ENCODE assay signal across 9 cellular contexts in genomic region chr7:106865130-106866115, GRCh38. TPM values are rescaled to one million over a fixed set of nuclear protein-coding genes. Genes with fewer than 3 reads are reported as not detected.
DNase-seq lines count a peak whose midpoint lies in the region; ATAC-seq and TF ChIP-seq lines count a peak whose summit lies in the region.
"Had no signal": no experiment of that assay in that cellular context is flagged by ENCODE, and none has a peak within 500 bp of the region (broad histone marks: within the 10 kb centered on the region; RNA-seq: fewer than 3 reads in every experiment).

Gene PIK3CG (plus strand): TSS chr7:106865282. CDS start chr7:106867562, 2,280 bp downstream.

- peak within 1 kb of the TSS; percentile 89 for H3K4me3 Mint-ChIP-seq in activated naive CD8-positive, alpha-beta T cell treated with anti-CD3 and anti-CD28 coated beads, Interleukin-2, amount 50 U/mL, for 24 hours
- H3K4me3 Mint-ChIP-seq in natural killer cell = peak within 1 kb of the TSS; percentile 94

- no peaks in the 10 kb centered on the region for H3K27me3 Mint-ChIP-seq in activated naive CD8-positive, alpha-beta T cell treated with anti-CD3 and anti-CD28 coated beads, Interleukin-2, amount 50 U/mL, for 24 hours
- H3K27me3 Mint-ChIP-seq in natural killer cell (ENCODE audit: low read depth in 2 of 2) = no peaks in the 10 kb centered on the region

- H3K27ac ChIP-seq in HL-60 (replicated peaks) = peak within 1 kb of the TSS; percentile 84

- intact Hi-C loops in natural killer cell (cut with micrococcal nuclease) = loop anchor here (1.0 to 10.0 kb wide), 4 partner anchors 73 to 879 kb away; partner anchors contain the start of genes CBLL1 and CCDC71L

- ATAC-seq in GM21381 (IDR thresholded peaks at IDR 0.05; ENCODE audit: unreplicated experiment) (peak; percentile 68), natural killer cell (peak; percentile 85 to 94 (median 94))
- peak; percentile 80 for ATAC-seq in activated naive CD8-positive, alpha-beta T cell treated with anti-CD3 and anti-CD28 coated beads, Interleukin-2, amount 50 U/mL, for 24 hours

- H3K36me3 Mint-ChIP-seq in activated naive CD8-positive, alpha-beta T cell treated with anti-CD3 and anti-CD28 coated beads, Interleukin-2, amount 50 U/mL, for 24 hours (ENCODE audit: low read depth) = peaks cover 35% of the 10 kb centered on the region
- no peaks in the 10 kb centered on the region for H3K36me3 Mint-ChIP-seq in natural killer cell

- DNase-seq in HL-60 (ENCODE audit: low read depth in 1 of 2, low spot score in 1 of 2) (peak; percentile 41 to 72), natural killer cell (no peak), occipital lobe (lab: John Stamatoyannopoulos, UW) (no peak), NCI-H526 (lab: John Stamatoyannopoulos, UW) (no peak), NCI-H1694 (lab: John Stamatoyannopoulos, UW) (no peak)
- DNase-seq in activated naive CD8-positive, alpha-beta T cell treated with anti-CD3 and anti-CD28 coated beads, Interleukin-2, amount 50 U/mL, for 24 hours = no peak

- no peaks in the 10 kb centered on the region for H3K27me3 ChIP-seq in HL-60 (ENCODE audit: insufficient read depth, poor library complexity, severe bottlenecking)

- peak within 1 kb of the TSS; percentile 89 for H3K27ac Mint-ChIP-seq in activated naive CD8-positive, alpha-beta T cell treated with anti-CD3 and anti-CD28 coated beads, Interleukin-2, amount 50 U/mL, for 24 hours
- peak within 1 kb of the TSS; percentile 92 to 97 for H3K27ac Mint-ChIP-seq in natural killer cell

- H3K4me1 Mint-ChIP-seq in activated naive CD8-positive, alpha-beta T cell treated with anti-CD3 and anti-CD28 coated beads, Interleukin-2, amount 50 U/mL, for 24 hours = peaks cover 64% of the 10 kb centered on the region
- peaks cover 88 to 91% of the 10 kb centered on the region in 2 donors for H3K4me1 Mint-ChIP-seq in natural killer cell

- TF ChIP-seq CTCF in HL-60 (IDR thresholded peaks at IDR 0.05; ENCODE audit: insufficient read depth, low read length) = no peak
- no peak for TF ChIP-seq CTCF in natural killer cell (IDR thresholded peaks at IDR 0.05)

- H3K4me3 ChIP-seq in GM08714 (ENCODE audit: low read length) (peak within 1 kb of the TSS; percentile 78), HL-60 (replicated peaks; ENCODE audit: insufficient read depth, low read length) (peak within 1 kb of the TSS; percentile 48)

- H3K9me3 Mint-ChIP-seq in activated naive CD8-positive, alpha-beta T cell treated with anti-CD3 and anti-CD28 coated beads, Interleukin-2, amount 50 U/mL, for 24 hours = no peaks in the 10 kb centered on the region
- H3K9me3 Mint-ChIP-seq in natural killer cell = no peaks in the 10 kb centered on the region

RNA-seq across cellular contexts. Expression of gene PIK3CG, which starts in this region (rescaled TPM):
- total RNA-seq in natural killer cell (10 to 100 TPM; 64.9 to 83.3 (median 78.2) TPM), occipital lobe (3.3 TPM)
- total RNA-seq: H1 had no signal

Comparison
In these comparisons a context has a peak if more than half of its experiments do, and no peak if none do; other contexts are left out.
1. RNA of gene PIK3CG (total RNA-seq): 64.9 to 83.3 TPM in natural killer cell; 3.3 TPM in occipital lobe (single experiment); every median in the first group is over 10 times any median in the second.
2. DNase-seq: peak in HL-60 (2 of 2); none in activated naive CD8-positive, alpha-beta T cell treated with anti-CD3 and anti-CD28 coated beads, Interleukin-2, amount 50 U/mL, for 24 hours (single experiment), natural killer cell (single experiment), occipital lobe (single experiment), NCI-H526 (0 of 2) and NCI-H1694 (single experiment).
3. Peak in every context shown above with its lines, with median percentiles within 50 percentile points of each other: ATAC-seq.